9 cellular contexts compared by ENCODE assay signal in the genomic region with DNA sequence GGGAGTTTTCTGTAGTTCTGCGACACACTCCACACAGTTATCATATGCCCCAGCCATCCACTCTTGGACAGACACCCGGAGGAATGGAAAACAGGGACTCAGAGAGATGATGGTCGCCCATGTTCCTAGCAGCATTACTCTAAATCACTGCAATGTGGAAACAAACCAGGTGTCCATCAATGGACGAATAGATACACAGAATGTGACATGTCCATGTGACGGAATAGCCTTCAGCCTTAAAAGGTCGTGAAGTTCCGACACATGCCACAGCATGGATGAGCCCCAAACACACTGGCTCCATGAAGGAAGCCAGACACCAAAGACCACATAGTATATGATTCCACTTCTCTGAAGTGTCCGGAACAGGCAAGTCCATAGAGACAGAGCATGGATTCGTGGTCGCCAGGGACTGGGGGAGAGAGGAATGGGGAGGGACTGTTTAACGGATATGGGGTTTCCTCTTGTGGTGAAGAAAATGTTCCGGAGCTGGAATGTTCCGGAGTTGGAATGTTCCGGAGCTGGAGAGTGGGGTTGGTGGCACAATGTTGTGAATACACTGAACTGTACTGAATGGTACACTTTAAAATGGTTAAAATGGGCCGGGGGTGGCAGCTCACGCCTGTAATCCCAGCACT. TPM values are rescaled to one million over a fixed set of nuclear protein-coding genes. Genes with fewer than 3 reads are reported as not detected.
A peak's percentile ranks its signal among the peaks of the same experiment; 100 is the strongest.
DNase-seq lines count a peak whose midpoint lies in the region; FAIRE-seq and TF ChIP-seq lines count a peak whose summit lies in the region.
"Had no signal": no experiment of that assay in that cellular context is flagged by ENCODE, and none has a peak within 500 bp of the region (broad histone marks: within the 10 kb centered on the region; RNA-seq: fewer than 3 reads in every experiment).

No MANE protein-coding gene starts in this region.

- TF ChIP-seq POLR2A in breast epithelium (IDR thresholded peaks at IDR 0.05) (no peak), transverse colon (IDR thresholded peaks at IDR 0.05) (no peak)

- no peaks in the 10 kb centered on the region for H3K27me3 ChIP-seq in breast epithelium
- no peaks in the 10 kb centered on the region for H3K27me3 ChIP-seq in mesendoderm (ENCODE audit: insufficient read depth, low read length, poor library complexity)
- H3K27me3 ChIP-seq in transverse colon, result no peaks in the 10 kb centered on the region

- FAIRE-seq in D721Med (lab: Jason Lieb, UNC), result no peak

- no peak overlapping the region for H2BK5ac ChIP-seq in mesendoderm (ENCODE audit: low read length)

- POLR2A ChIA-PET in MCF 10A (lab: Yijun Ruan, JAX), result interaction anchor here (1.0 to 1.1 kb wide), 2 partner anchors 10 kb away, joined by 5 read pairs; no protein-coding TSS in a partner anchor

- peak overlapping the region; percentile 61 for H3K56ac ChIP-seq in mesendoderm (ENCODE audit: low read length)

- H3K4me1 ChIP-seq in breast epithelium (peaks cover 15 to 27% of the 10 kb centered on the region in 2 donors), mesendoderm (ENCODE audit: control insufficient read depth, low read depth, low read length) (peaks cover 13% of the 10 kb centered on the region), transverse colon (peaks cover 39 to 66% (median 52%) of the 10 kb centered on the region in 4 donors)

- H3K4me3 Mint-ChIP-seq in MCF 10A (ENCODE audit: unreplicated experiment), result no peak overlapping the region

- no peak overlapping the region for H3K4ac ChIP-seq in mesendoderm (ENCODE audit: low read depth, low read length)

- H3K4me3 ChIP-seq in breast epithelium (no peak overlapping the region), mesendoderm (ENCODE audit: low read length) (no peak overlapping the region), transverse colon (no peak overlapping the region)

- BruUV-seq in MCF 10A (replicated peaks; lab: Mats Ljungman, UMichigan), result no TSS peak

- no peak overlapping the region for H2BK15ac ChIP-seq in mesendoderm (replicated peaks; ENCODE audit: low read depth)

- H2AK5ac ChIP-seq in mesendoderm (ENCODE audit: low read length), result no peak overlapping the region

- no peak overlapping the region for H3K4me2 ChIP-seq in mesendoderm (ENCODE audit: low read length)

- DNase-seq in breast epithelium (ENCODE audit: low spot score in 2 of 2) (no peak), MCF 10A (ENCODE audit: unreplicated experiment) (no peak), amniotic epithelial cell (ENCODE audit: low read depth) (peak; percentile 63), mesendoderm (no peak), transverse colon (no peak), D721Med (ENCODE audit: insufficient read length, low spot score) (no peak), RKO (ENCODE audit: low spot score) (no peak)
- DNase-seq in stimulated activated CD4-positive, alpha-beta T cell treated with anti-CD3 and anti-CD28 coated beads, Interleukin-12 subunit alpha, Interleukin-12 subunit beta, amount 100 ng/mL, for 4 hours, result no peak
- DNase-seq: NCI-H2227 treated with DMSO at 0.1 percent for 48 hours had no signal

- intact Hi-C loops in breast epithelium (cut with DNase I; ENCODE audit: low total_unique reads), result no loop called here
- intact Hi-C loops in MCF 10A (cut with micrococcal nuclease), result no loop called here
- intact Hi-C loops in transverse colon (cut with DNase I; ENCODE audit: low total_unique reads), result loop anchor here (10.0 kb wide), 1 partner anchor 74 kb away; no protein-coding TSS in a partner anchor

- H3K79me1 ChIP-seq in mesendoderm (ENCODE audit: low read length), result no peaks in the 10 kb centered on the region

- no peak overlapping the region for H2BK120ac ChIP-seq in mesendoderm (ENCODE audit: low read depth, low read length)

- H3K27ac Mint-ChIP-seq in MCF 10A (ENCODE audit: low read depth, unreplicated experiment), result no peak overlapping the region

- H3K9me3 ChIP-seq in breast epithelium (no peaks in the 10 kb centered on the region), transverse colon (no peaks in the 10 kb centered on the region)

- H3K4me1 Mint-ChIP-seq in MCF 10A (ENCODE audit: insufficient read depth, unreplicated experiment), result peaks cover 44% of the 10 kb centered on the region

- no peaks in the 10 kb centered on the region for H3K27me3 Mint-ChIP-seq in MCF 10A (ENCODE audit: insufficient read depth, unreplicated experiment)

- H4K5ac ChIP-seq in mesendoderm (ENCODE audit: low read length), result no peak overlapping the region

- no peaks in the 10 kb centered on the region for H3K36me3 ChIP-seq in breast epithelium
- H3K36me3 ChIP-seq in mesendoderm (ENCODE audit: control insufficient read depth, insufficient read depth, low read length), result no peaks in the 10 kb centered on the region
- no peaks in the 10 kb centered on the region for H3K36me3 ChIP-seq in transverse colon

- no peak overlapping the region for H4K8ac ChIP-seq in mesendoderm (ENCODE audit: low read depth, low read length)

- H3K18ac ChIP-seq in mesendoderm (ENCODE audit: low read length), result no peak overlapping the region

- no peak overlapping the region for H3K23ac ChIP-seq in mesendoderm (ENCODE audit: low read length)

- H3K27ac ChIP-seq in breast epithelium, result peak overlapping the region; percentile 0 to 55
- no peak overlapping the region for H3K27ac ChIP-seq in mesendoderm (ENCODE audit: low read depth, low read length)
- H3K27ac ChIP-seq in transverse colon, result peak overlapping the region; percentile 79 to 90 (median 84)

- WGBS in mesendoderm (ENCODE audit: extremely low coverage, insufficient coverage, low lambda C conversion rate), result no CpG with 5 or more reads among the region's 16 CpGs
- 69 to 77% methylated on average over 4 to 16 of the region's 16 CpGs for WGBS in transverse colon (ENCODE audit: low coverage in 1 of 2), 2 donors

- no peaks in the 10 kb centered on the region for H3K79me2 ChIP-seq in mesendoderm (ENCODE audit: control insufficient read depth, insufficient read depth, low read length)

- no peak overlapping the region for H3K9ac ChIP-seq in mesendoderm (ENCODE audit: low read length)

- no peak for TF ChIP-seq CTCF in breast epithelium (IDR thresholded peaks at IDR 0.05)
- no peak for TF ChIP-seq CTCF in MCF 10A (IDR thresholded peaks at IDR 0.05; ENCODE audit: unreplicated experiment)
- TF ChIP-seq CTCF in transverse colon (IDR thresholded peaks at IDR 0.05), result no peak
- no peak for TF ChIP-seq CTCF in D721Med (IDR thresholded peaks at IDR 0.05; ENCODE audit: insufficient read depth, missing control alignments)

- CTCF ChIA-PET in MCF 10A (lab: Yijun Ruan, JAX), result no interaction called here

- in situ Hi-C loops in transverse colon (cut with MboI; ENCODE audit: low pct_ligation_motif_present in 1 of 4, low pct_unique_long_range_greater_than_20kb in 1 of 4, low sequenced_read_pairs in 3 of 4), result no loop called here

- no peak for TF ChIP-seq EP300 in transverse colon (IDR thresholded peaks at IDR 0.05; ENCODE audit: low read depth)

- H3K9me3 Mint-ChIP-seq in MCF 10A (ENCODE audit: unreplicated experiment), result no peaks in the 10 kb centered on the region

- peaks cover 6% of the 10 kb centered on the region for H3K36me3 Mint-ChIP-seq in MCF 10A (ENCODE audit: insufficient read depth, unreplicated experiment)

RNA-seq across cellular contexts. Expression of a gene that starts 28.7 kb away (rescaled TPM):
- total RNA-seq in breast epithelium (10 to 100 TPM; 14.5 to 21.6 (median 16.6) TPM), MCF 10A (2022) (22.5 and 29.4 TPM in 2 replicates), transverse colon (10 to 100 TPM; 25.1 to 56.9 (median 26.4) TPM)
- polyA plus RNA-seq in mesendoderm (2013, experiment 1 of 2), result 11.2 TPM
- 11.4 TPM for polyA plus RNA-seq in mesendoderm (2013, experiment 2 of 2)
